Comparison of ENCODE assay signal across 14 cellular contexts in the genomic region with DNA sequence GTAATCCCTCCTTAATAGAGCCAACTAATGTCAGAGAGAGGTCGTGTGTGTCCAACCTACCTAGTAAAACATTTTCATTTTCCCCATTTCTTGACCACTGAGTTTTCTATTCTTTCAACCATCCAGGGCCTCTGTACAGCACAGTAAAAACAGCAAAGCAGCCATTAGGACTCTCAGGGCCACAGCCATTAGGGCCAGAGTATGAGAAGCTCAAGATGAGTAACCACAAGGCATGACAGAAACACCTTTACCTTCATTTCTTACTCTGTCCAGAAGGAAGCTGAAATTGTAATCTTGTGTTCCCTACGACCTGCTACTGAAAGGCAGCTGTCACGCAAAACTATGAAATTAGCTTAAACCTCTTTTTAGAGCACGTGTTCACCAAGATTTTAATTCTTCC.
DNase-seq lines count a peak whose midpoint lies in the region; ATAC-seq and TF ChIP-seq lines count a peak whose summit lies in the region.
"Had no signal": no experiment of that assay in that cellular context is flagged by ENCODE, and none has a peak within 500 bp of the region (broad histone marks: within the 10 kb centered on the region; RNA-seq: fewer than 3 reads in every experiment).

No MANE protein-coding gene starts in this region.

- H3K9ac ChIP-seq in MM.1S (ENCODE audit: low read length), result no peak overlapping the region
- no peak overlapping the region for H3K9ac ChIP-seq in duodenal mucosa (ENCODE audit: low read depth in 1 of 2, low read length in 2 of 2)

- H2AFZ ChIP-seq in MM.1S (ENCODE audit: low read length), result no peak overlapping the region

- H3K36me3 ChIP-seq in MM.1S (replicated peaks; ENCODE audit: insufficient read depth, low read length) (no peaks in the 10 kb centered on the region), duodenal mucosa (ENCODE audit: control insufficient read depth in 1 of 2, insufficient read depth in 2 of 2, low read length in 2 of 2) (peaks cover 0 to 5% of the 10 kb centered on the region in 2 donors), neutrophil (no peaks in the 10 kb centered on the region)
- H3K36me3 ChIP-seq: brain microvascular endothelial cell, prostate gland, transverse colon had no signal

- H3K9me3 ChIP-seq in MM.1S (replicated peaks; ENCODE audit: insufficient read depth, low read length) (no peaks in the 10 kb centered on the region), duodenal mucosa (ENCODE audit: control insufficient read depth in 1 of 2, low read length in 2 of 2) (no peaks in the 10 kb centered on the region), neutrophil (no peaks in the 10 kb centered on the region)
- H3K9me3 ChIP-seq: prostate gland, transverse colon had no signal

- H3K79me2 ChIP-seq in MM.1S (ENCODE audit: low read length), result peaks cover 66% of the 10 kb centered on the region

- peak overlapping the region; percentile 31 for H3K4me3 ChIP-seq in GM08714 (ENCODE audit: low read length)
- H3K4me3 ChIP-seq in MM.1S (ENCODE audit: low read length), result no peak overlapping the region
- peak overlapping the region; percentile 83 to 90 for H3K4me3 ChIP-seq in duodenal mucosa (ENCODE audit: low read depth in 1 of 2, low read length in 2 of 2)
- H3K4me3 ChIP-seq in neutrophil (ENCODE audit: low read depth in 1 of 2, low read length in 1 of 2), result no peak overlapping the region

- no peaks in the 10 kb centered on the region for H3K27me3 ChIP-seq in MM.1S (replicated peaks; ENCODE audit: insufficient read depth, low read length)
- no peaks in the 10 kb centered on the region for H3K27me3 ChIP-seq in duodenal mucosa (ENCODE audit: control insufficient read depth in 1 of 2, insufficient read depth in 2 of 2, low read length in 2 of 2)
- H3K27me3 ChIP-seq in neutrophil, result no peaks in the 10 kb centered on the region
- H3K27me3 ChIP-seq: brain microvascular endothelial cell, transverse colon had no signal

- H3K9me2 ChIP-seq in MM.1S (replicated peaks; ENCODE audit: insufficient read depth, low read length), result no peaks in the 10 kb centered on the region

- peak overlapping the region; percentile 73; the same call in 1 of the 2 replicates for H3K4me2 ChIP-seq in MM.1S (ENCODE audit: low read depth, low read length)

- DNase-seq in MM.1S (no peak), substantia nigra (lab: John Stamatoyannopoulos, UW) (no peak)
- DNase-seq: brain microvascular endothelial cell, EL, H7, NCI-H510A treated with DMSO at 0.1 percent for 48 hours, SW 1271, transverse colon had no signal

- H3F3A ChIP-seq in MM.1S (ENCODE audit: insufficient read depth, low read length), result no peaks in the 10 kb centered on the region

- H4K20me1 ChIP-seq in MM.1S (ENCODE audit: insufficient read depth, low read length), result no peaks in the 10 kb centered on the region

- no peak for TF ChIP-seq CTCF in MM.1S (IDR thresholded peaks at IDR 0.05; ENCODE audit: low read length)
- TF ChIP-seq CTCF in neutrophil (IDR thresholded peaks at IDR 0.05), result no peak

- H3K4me1 ChIP-seq in MM.1S (ENCODE audit: low read length) (0 out of 2 replicates have a peak, but pooled peaks cover 6% of the 10 kb centered on the region), duodenal mucosa (ENCODE audit: control insufficient read depth in 1 of 2, insufficient read depth in 2 of 2, low read length in 2 of 2) (peaks cover 19 to 20% of the 10 kb centered on the region in 2 donors), neutrophil (ENCODE audit: control insufficient read depth in 1 of 2, insufficient read depth in 1 of 2, low read depth in 1 of 2, low read length in 1 of 2) (peaks cover 23 to 33% of the 10 kb centered on the region in 2 experiments)
- H3K4me1 ChIP-seq: prostate gland had no signal

- H3K27ac ChIP-seq in MM.1S (ENCODE audit: low read length), result no peak overlapping the region; the same call in 1 of the 2 replicates
- H3K27ac ChIP-seq in duodenal mucosa (ENCODE audit: low read depth, low read length), result no peak overlapping the region
- peak overlapping the region; percentile 31 for H3K27ac ChIP-seq in neutrophil
- H3K27ac ChIP-seq in substantia nigra (ENCODE audit: low read depth, low read length, poor library complexity, severe bottlenecking), result no peak overlapping the region
- H3K27ac ChIP-seq: brain microvascular endothelial cell, prostate gland had no signal

- ATAC-seq in HG03139 (IDR thresholded peaks at IDR 0.05; ENCODE audit: unreplicated experiment), result no peak
- no peak for ATAC-seq in HG02870 (IDR thresholded peaks at IDR 0.05; ENCODE audit: unreplicated experiment)

Comparison
In these comparisons a context has a peak if more than half of its experiments do, and no peak if none do; other contexts are left out.
1. H3K4me3 ChIP-seq: peak in GM08714 (single experiment) and duodenal mucosa (2 of 2); none in MM.1S (single experiment) and neutrophil (0 of 2).